Comparison of ENCODE assay signal across 30 cellular contexts in genomic region chr2:233362742-233363141, GRCh38. TPM values are rescaled to one million over a fixed set of nuclear protein-coding genes. Genes with fewer than 3 reads are reported as not detected.
"Had no signal": no experiment of that assay in that cellular context is flagged by ENCODE, and none has a peak within 500 bp of the region (broad histone marks: within the 10 kb centered on the region; RNA-seq: fewer than 3 reads in every experiment).

No MANE protein-coding gene starts in this region.

- H3K9me3 ChIP-seq: left lung, lower lobe of right lung, ovary, right lobe of liver, suprapubic skin, upper lobe of right lung had no signal

- H3K27me3 ChIP-seq: left lung, ovary, right atrium auricular region, right lobe of liver, suprapubic skin, tibial artery, upper lobe of right lung had no signal

- H3K27me3 Mint-ChIP-seq: naive thymus-derived CD8-positive, alpha-beta T cell; progenitor cell of endocrine pancreas; stimulated activated naive CD8-positive, alpha-beta T cell treated with anti-CD3 and anti-CD28 coated beads, Interleukin-15, Interleukin-2, amounts not matched to agents 100 ng/mL and 50 ng/mL, for 24 hours had no signal

- H3K4me3 ChIP-seq: left lung, lower lobe of right lung, ovary, right atrium auricular region, right lobe of liver, smooth muscle cell, suprapubic skin, thoracic aorta, tibial artery, upper lobe of right lung had no signal

- H3K27ac Mint-ChIP-seq: progenitor cell of endocrine pancreas had no signal

- H3K4me2 ChIP-seq: smooth muscle cell had no signal

- H3K36me3 ChIP-seq: lower lobe of right lung, ovary, right atrium auricular region, right lobe of liver, suprapubic skin, thoracic aorta, upper lobe of right lung had no signal

- ATAC-seq: left colon; left lung; lower lobe of right lung; naive thymus-derived CD8-positive, alpha-beta T cell; right lobe of liver; upper lobe of right lung had no signal

- H3K4me3 Mint-ChIP-seq: immature natural killer cell; stimulated activated naive CD8-positive, alpha-beta T cell treated with anti-CD3 and anti-CD28 coated beads, Interleukin-15, Interleukin-2, amounts not matched to agents 100 ng/mL and 50 ng/mL, for 24 hours had no signal

- H3K4me1 ChIP-seq: right lobe of liver, suprapubic skin, upper lobe of right lung had no signal

- H3K9me3 Mint-ChIP-seq: stimulated activated naive CD8-positive, alpha-beta T cell treated with anti-CD3 and anti-CD28 coated beads, Interleukin-15, Interleukin-2, amounts not matched to agents 100 ng/mL and 50 ng/mL, for 24 hours had no signal

- DNase-seq: hypothalamus; kidney; left colon; left lung; lower lobe of right lung; mammary epithelial cell; mesenchymal stem cell; naive thymus-derived CD8-positive, alpha-beta T cell; ovary; right lobe of liver; stimulated activated CD4-positive, alpha-beta T cell treated with anti-CD3 and anti-CD28 coated beads, Interleukin-1b, Interleukin-23, amount 100 ng/mL, for 48 hours; stimulated activated CD4-positive, alpha-beta T cell treated with anti-CD3 and anti-CD28 coated beads, Interleukin-2, amount 100 ng/mL, for 48 hours; stimulated activated CD4-positive, alpha-beta T cell treated with anti-CD3 and anti-CD28 coated beads, Interleukin-4, amount 100 ng/mL, for 4 hours; stimulated activated CD8-positive, alpha-beta memory T cell treated with anti-CD3 and anti-CD28 coated beads, Interleukin-4, amount 100 ng/mL, for 48 hours; stimulated activated naive CD4-positive, alpha-beta T cell; tibial artery; trophoblast cell; upper lobe of right lung had no signal

- H3K27ac ChIP-seq: left lung, lower lobe of right lung, ovary, right atrium auricular region, right lobe of liver, suprapubic skin, thoracic aorta, tibial artery, upper lobe of right lung had no signal

RNA-seq across cellular contexts. Expression of gene SAG, which starts 55.1 kb away (rescaled TPM):
- total RNA-seq: kidney, left colon, left lung, liver, lower lobe of right lung, mammary epithelial cell, mucosa of gallbladder, ovary, progenitor cell of endocrine pancreas, renal cortical epithelial cell, right lobe of liver, skeletal muscle tissue, smooth muscle cell, subcutaneous adipose tissue, suprapubic skin, thoracic aorta, upper lobe of right lung had no signal
